In the genomic region with DNA sequence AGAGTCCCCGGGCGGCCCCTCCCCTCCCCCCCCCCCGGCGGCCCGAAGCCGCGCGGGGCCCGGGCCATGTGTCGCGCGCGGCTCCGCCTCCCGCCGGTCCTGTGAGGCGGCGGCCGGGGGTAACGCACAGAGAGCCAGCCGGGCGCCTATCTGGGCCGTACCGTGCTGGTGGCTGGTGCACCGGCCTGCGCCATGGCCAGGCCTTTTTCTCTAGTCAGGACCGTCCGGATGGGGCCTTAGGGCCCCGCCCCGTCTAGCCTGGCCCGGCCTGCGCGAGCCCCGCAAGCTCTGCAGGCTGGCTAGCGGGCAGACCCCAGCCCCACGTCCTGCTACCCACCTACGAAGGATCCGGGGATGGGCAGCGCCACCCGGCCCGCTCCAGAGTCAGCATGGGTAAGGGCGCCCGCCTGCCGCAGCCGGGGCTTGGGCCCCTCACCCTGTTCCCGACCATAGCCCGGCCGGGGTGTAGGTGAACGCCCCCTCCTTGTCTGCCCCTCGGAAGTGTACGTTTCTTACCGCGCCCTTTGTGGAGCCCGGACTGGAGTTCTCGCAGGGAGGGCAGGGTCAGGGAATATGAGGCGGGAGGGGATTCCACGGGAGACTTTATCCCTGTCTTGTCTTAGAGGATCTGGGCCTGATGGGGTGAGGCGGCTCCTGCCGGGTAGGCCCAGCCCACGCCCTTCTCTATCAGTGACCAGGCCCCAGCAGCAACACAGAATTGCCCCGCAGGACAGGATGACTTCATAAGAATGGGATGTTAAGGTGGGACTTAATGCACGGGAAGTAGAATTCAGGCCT, we compare ENCODE assay signal across 8 cellular contexts. TPM values are rescaled to one million over a fixed set of nuclear protein-coding genes. Genes with fewer than 3 reads are reported as not detected.
DNase-seq lines count a peak whose midpoint lies in the region; ATAC-seq, FAIRE-seq and TF ChIP-seq lines count a peak whose summit lies in the region.

A gene with protein sequence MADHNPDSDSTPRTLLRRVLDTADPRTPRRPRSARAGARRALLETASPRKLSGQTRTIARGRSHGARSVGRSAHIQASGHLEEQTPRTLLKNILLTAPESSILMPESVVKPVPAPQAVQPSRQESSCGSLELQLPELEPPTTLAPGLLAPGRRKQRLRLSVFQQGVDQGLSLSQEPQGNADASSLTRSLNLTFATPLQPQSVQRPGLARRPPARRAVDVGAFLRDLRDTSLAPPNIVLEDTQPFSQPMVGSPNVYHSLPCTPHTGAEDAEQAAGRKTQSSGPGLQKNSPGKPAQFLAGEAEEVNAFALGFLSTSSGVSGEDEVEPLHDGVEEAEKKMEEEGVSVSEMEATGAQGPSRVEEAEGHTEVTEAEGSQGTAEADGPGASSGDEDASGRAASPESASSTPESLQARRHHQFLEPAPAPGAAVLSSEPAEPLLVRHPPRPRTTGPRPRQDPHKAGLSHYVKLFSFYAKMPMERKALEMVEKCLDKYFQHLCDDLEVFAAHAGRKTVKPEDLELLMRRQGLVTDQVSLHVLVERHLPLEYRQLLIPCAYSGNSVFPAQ (minus strand): TSS at position 630 of the 798 bp plus-strand sequence. CDS start 13,834 bp downstream, outside the sequence.

- WGBS in HepG2 (ENCODE audit: low lambda C conversion rate), result under 1% methylated on average over 25 of the region's 62 CpGs

- H3K4me1 Mint-ChIP-seq in dendritic cell treated with granulocyte-macrophage colony-stimulating factor and Interleukin-4, amounts not matched to agents 40 ng/mL and 50 ng/mL, for 4 days (ENCODE audit: low read depth), result peaks cover 61% of the 10 kb centered on the region
- peaks cover 56% of the 10 kb centered on the region for H3K4me1 Mint-ChIP-seq in stimulated activated naive CD8-positive, alpha-beta T cell treated with anti-CD3 and anti-CD28 coated beads, Interleukin-15, amount 100 ng/mL, for 72 hours

- peak within 1 kb of the TSS; percentile 97 to 99 (median 97) for H3K4me3 ChIP-seq in HepG2 (replicated peaks in 1 of 3; ENCODE audit: insufficient read depth in 1 of 3, low read depth in 2 of 3, low read length in 3 of 3)

- peak within 1 kb of the TSS; percentile 88 for H3K27ac Mint-ChIP-seq in dendritic cell treated with granulocyte-macrophage colony-stimulating factor and Interleukin-4, amounts not matched to agents 40 ng/mL and 50 ng/mL, for 4 days
- peak within 1 kb of the TSS; percentile 84 to 95 for H3K27ac Mint-ChIP-seq in stimulated activated naive CD8-positive, alpha-beta T cell treated with anti-CD3 and anti-CD28 coated beads, Interleukin-15, amount 100 ng/mL, for 72 hours

- peak within 1 kb of the TSS; percentile 99 for H3K9ac ChIP-seq in HepG2 (ENCODE audit: insufficient read depth, low read depth, low read length)

- peaks cover 80% of the 10 kb centered on the region for H3K79me2 ChIP-seq in HepG2 (ENCODE audit: insufficient read depth, low read length)

- CTCF ChIA-PET in HepG2 (lab: Yijun Ruan, JAX; ENCODE audit: low intra/inter-chr PET ratio, low total read pairs), result interaction anchor here (1.5 kb wide), 1 partner anchor 31 kb away, joined by 5 read pairs; no protein-coding TSS in a partner anchor

- H3K27me3 Mint-ChIP-seq in dendritic cell treated with granulocyte-macrophage colony-stimulating factor and Interleukin-4, amounts not matched to agents 40 ng/mL and 50 ng/mL, for 4 days, result no peaks in the 10 kb centered on the region
- no peaks in the 10 kb centered on the region for H3K27me3 Mint-ChIP-seq in stimulated activated naive CD8-positive, alpha-beta T cell treated with anti-CD3 and anti-CD28 coated beads, Interleukin-15, amount 100 ng/mL, for 72 hours

- peak; percentile 11; the same call in 1 of the 2 replicates for TF ChIP-seq RAD21 in HepG2 (CRISPR knock-in tag; IDR thresholded peaks at IDR 0.05)

- peaks cover 38% of the 10 kb centered on the region for H4K20me1 ChIP-seq in HepG2 (ENCODE audit: insufficient read depth, low read length)

- BruUV-seq in HepG2 (replicated peaks; lab: Mats Ljungman, UMichigan), result no TSS peak

- H3K36me3 Mint-ChIP-seq in dendritic cell treated with granulocyte-macrophage colony-stimulating factor and Interleukin-4, amounts not matched to agents 40 ng/mL and 50 ng/mL, for 4 days (ENCODE audit: low read depth), result peaks cover 36% of the 10 kb centered on the region

- peak; percentile 49 for DNase-seq in Caki2 (ENCODE audit: low read depth)
- peak; percentile 70 for DNase-seq in HepG2 (ENCODE audit: low spot score)
- DNase-seq in stimulated activated naive CD8-positive, alpha-beta T cell treated with anti-CD3 and anti-CD28 coated beads, Interleukin-15, amount 100 ng/mL, for 72 hours, result no peak
- DNase-seq in NCI-H510A (lab: John Stamatoyannopoulos, UW), result no peak

- TF ChIP-seq CTCF in HepG2 (CRISPR knock-in tag; IDR thresholded peaks at IDR 0.05), result no peak; the same call in 1 of the 2 replicates

- in situ Hi-C loops in Caki2 (cut with HindIII; ENCODE audit: low pct_unique_long_range_greater_than_20kb, low sequenced_read_pairs) (no loop called here), HepG2 (cut with HindIII; ENCODE audit: extremely low pct_ligation_motif_present, low pct_unique_long_range_greater_than_20kb) (no loop called here)

- no peaks in the 10 kb centered on the region; a peak in 1 of 5 replicates for H3K27me3 ChIP-seq in HepG2 (ENCODE audit: control insufficient read depth in 1 of 2, insufficient read depth in 2 of 2, low read length in 2 of 2)

- H3K4me3 Mint-ChIP-seq in dendritic cell treated with granulocyte-macrophage colony-stimulating factor and Interleukin-4, amounts not matched to agents 40 ng/mL and 50 ng/mL, for 4 days, result peak within 1 kb of the TSS; percentile 84
- H3K4me3 Mint-ChIP-seq in stimulated activated naive CD8-positive, alpha-beta T cell treated with anti-CD3 and anti-CD28 coated beads, Interleukin-15, amount 100 ng/mL, for 72 hours, result peak within 1 kb of the TSS; percentile 90 to 94

- ATAC-seq in GM19351 (IDR thresholded peaks at IDR 0.05; ENCODE audit: unreplicated experiment), result peak; percentile 39
- ATAC-seq in HG03342 (IDR thresholded peaks at IDR 0.05; ENCODE audit: unreplicated experiment), result peak; percentile 44
- ATAC-seq in SK-N-SH treated with all-trans-retinoic acid at 6 μM for 48 hours, result peak; percentile 45
- peak; percentile 59 for ATAC-seq in HepG2
- peak; percentile 63 for ATAC-seq in stimulated activated naive CD8-positive, alpha-beta T cell treated with anti-CD3 and anti-CD28 coated beads, Interleukin-15, amount 100 ng/mL, for 72 hours

- intact Hi-C loops in dendritic cell treated with granulocyte-macrophage colony-stimulating factor and Interleukin-4, amounts not matched to agents 40 ng/mL and 50 ng/mL, for 4 days (cut with micrococcal nuclease), result loop anchor here (2.0 kb wide), 1 partner anchor 26 kb away; a partner anchor contains a TSS
- intact Hi-C loops in HepG2 (cut with micrococcal nuclease; ENCODE audit: unreplicated experiment), result no loop called here

- H3K4me2 ChIP-seq in HepG2 (ENCODE audit: low read depth, low read length), result peak within 1 kb of the TSS; percentile 89

- H3K9me3 Mint-ChIP-seq in dendritic cell treated with granulocyte-macrophage colony-stimulating factor and Interleukin-4, amounts not matched to agents 40 ng/mL and 50 ng/mL, for 4 days, result no peaks in the 10 kb centered on the region
- no peaks in the 10 kb centered on the region for H3K9me3 Mint-ChIP-seq in stimulated activated naive CD8-positive, alpha-beta T cell treated with anti-CD3 and anti-CD28 coated beads, Interleukin-15, amount 100 ng/mL, for 72 hours

- H3K36me3 ChIP-seq in HepG2 (replicated peaks in 1 of 2; ENCODE audit: control insufficient read depth in 1 of 2, insufficient read depth in 2 of 2, low read length in 2 of 2), result peaks cover 0 to 8% of the 10 kb centered on the region in 2 experiments; a peak in 3 of 5 replicates

- no peak within 1 kb of the TSS for H2AFZ ChIP-seq in HepG2 (ENCODE audit: low read length)

- TF ChIP-seq EP300 in HepG2 (IDR thresholded peaks at IDR 0.05; ENCODE audit: low read depth in 2 of 2, low read length in 2 of 2), result no peak
- TF ChIP-seq EP300 in HepG2 (CRISPR knock-in tag; IDR thresholded peaks at IDR 0.05; ENCODE audit: borderline replicate concordance), result no peak

- FAIRE-seq in HepG2 (lab: Jason Lieb, UNC), result no peak

- no peaks in the 10 kb centered on the region for H3K9me3 ChIP-seq in HepG2 (ENCODE audit: low read length)

- peak within 1 kb of the TSS; percentile 88 for H3K27ac ChIP-seq in HepG2 (ENCODE audit: extremely low read length, insufficient read depth, low read length)

- POLR2A ChIA-PET in HepG2 (lab: Yijun Ruan, JAX), result interaction anchor here (0.6 to 6.2 kb wide), 8 partner anchors 8 to 181 kb away, joined by 3 to 47 read pairs (median 4); a partner anchor contains a TSS

- peaks cover 45% of the 10 kb centered on the region for H3K4me1 ChIP-seq in HepG2 (ENCODE audit: insufficient read depth, low read length)

- TF ChIP-seq POLR2A in HepG2 (IDR thresholded peaks at IDR 0.05; ENCODE audit: insufficient read depth in 1 of 2, low read depth in 2 of 2, low read length in 2 of 2), result peak in 1 of 2 experiments; percentile 47; a peak in 1 of 4 replicates

TF ChIP-seq in HepG2, 621 proteins besides CTCF, POLR2A, EP300 and RAD21 (continues in another document):
- TF ChIP-seq SMAD9 (CRISPR knock-in tag; IDR thresholded peaks at IDR 0.05), result no peak
- no peak for TF ChIP-seq PPARG (CRISPR knock-in tag; conservative IDR thresholded peaks at IDR 0.05)

RNA-seq across cellular contexts. Expression of the gene that starts here (rescaled TPM):
- total RNA-seq in Caki2 (2014; rRNA removed; shearing (Covaris generic); ENCODE audit: low replicate concordance), result 14.4 and 24.4 TPM in 2 replicates
- total RNA-seq in HepG2 (2016; rRNA removed; fragmentation: Illumina TruSeq; extraction: Trizol), result 24.8 and 43.3 TPM in 2 replicates
- 11.2 and 11.7 TPM in 2 replicates for total RNA-seq in HepG2 (2016; cell fraction: cytosol; rRNA removed; fragmentation: Illumina TruSeq; extraction: Trizol; ENCODE audit: low read depth)
- total RNA-seq in HepG2 (2016; cell fraction: insoluble cytoplasmic fraction; rRNA removed; fragmentation: Illumina TruSeq; extraction: Trizol), result 22.8 and 43.9 TPM in 2 replicates
- 7.4 and 8.2 TPM in 2 replicates for total RNA-seq in HepG2 (2016; cell fraction: membrane; rRNA removed; fragmentation: Illumina TruSeq; extraction: Trizol)
- total RNA-seq in HepG2 (2016; cell fraction: nucleus; rRNA removed; fragmentation: Illumina TruSeq; extraction: Trizol), result 43.8 and 49.8 TPM in 2 replicates
- polyA plus RNA-seq in HepG2 (2011; rRNA removed), result 40.9 and 51.3 TPM in 2 replicates
- polyA plus RNA-seq in HepG2 (2011; cell fraction: cytosol; rRNA removed), result 17.4 and 28.9 TPM in 2 replicates
- polyA plus RNA-seq in HepG2 (2011; cell fraction: nucleus; rRNA removed), result 414 and 516 TPM in 2 replicates
- 22.1 and 28.1 TPM in 2 replicates for polyA plus RNA-seq in HepG2 (2012)
- 3.3 and 4.0 TPM in 2 replicates for polyA plus RNA-seq in HepG2 (2016; cell fraction: cytosol; fragmentation: Illumina TruSeq; extraction: Trizol; ENCODE audit: low read depth)
- 22.0 and 24.2 TPM in 2 replicates for polyA plus RNA-seq in HepG2 (2016; cell fraction: insoluble cytoplasmic fraction; fragmentation: Illumina TruSeq; extraction: Trizol; ENCODE audit: low read depth)
- polyA plus RNA-seq in HepG2 (2016; cell fraction: membrane; fragmentation: Illumina TruSeq; extraction: Trizol; ENCODE audit: low read depth), result 4.4 and 6.6 TPM in 2 replicates
- 153 and 170 TPM in 2 replicates for polyA plus RNA-seq in HepG2 (2016; cell fraction: nucleus; fragmentation: Illumina TruSeq; extraction: Trizol; ENCODE audit: insufficient read depth, low read depth)
- polyA minus RNA-seq in HepG2 (2011; rRNA and poly(A)+ RNA removed; ENCODE audit: low replicate concordance), result 38.6 and 47.8 TPM in 2 replicates
- polyA minus RNA-seq in HepG2 (2011; cell fraction: cytosol; rRNA and poly(A)+ RNA removed), result 8.8 and 11.4 TPM in 2 replicates
- 35.9 and 44.5 TPM in 2 replicates for polyA minus RNA-seq in HepG2 (2011; cell fraction: nucleus; rRNA and poly(A)+ RNA removed)

Comparison
In these comparisons a context has a peak if more than half of its experiments do, and no peak if none do; other contexts are left out.
1. DNase-seq: peak in Caki2 (single experiment) and HepG2 (single experiment); none in stimulated activated naive CD8-positive, alpha-beta T cell treated with anti-CD3 and anti-CD28 coated beads, Interleukin-15, amount 100 ng/mL, for 72 hours (0 of 2) and NCI-H510A (single experiment).
2. Peak in every context shown above with its lines, with median percentiles within 50 percentile points of each other: ATAC-seq.